In the genomic region with DNA sequence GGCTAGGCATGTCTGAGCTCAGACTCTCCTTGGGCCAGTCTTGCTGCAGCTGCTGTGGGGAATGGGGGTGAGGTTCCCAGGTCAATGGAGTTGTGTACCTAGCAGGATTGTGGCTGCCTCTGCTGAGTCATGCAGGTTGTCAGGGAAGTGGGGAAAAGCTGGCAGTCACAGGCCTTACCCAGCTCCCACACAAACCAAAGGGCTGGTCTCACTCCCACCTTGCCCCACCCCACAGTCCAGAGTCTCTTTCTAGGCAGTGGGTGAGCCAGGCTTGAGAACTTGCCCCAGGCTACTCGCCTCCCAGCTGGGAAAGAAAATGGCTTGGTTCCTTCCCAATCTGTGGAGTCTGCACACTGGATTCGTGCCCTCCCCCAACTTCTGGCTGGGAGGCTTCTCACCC, we compare ENCODE assay signal across 29 cellular contexts.
DNase-seq lines count a peak whose midpoint lies in the region; ATAC-seq, FAIRE-seq and TF ChIP-seq lines count a peak whose summit lies in the region.
"Had no signal": no experiment of that assay in that cellular context is flagged by ENCODE, and none has a peak within 500 bp of the region (broad histone marks: within the 10 kb centered on the region; RNA-seq: fewer than 3 reads in every experiment).

No MANE protein-coding gene starts in this region.

- H3K4me2 ChIP-seq in astrocyte (ENCODE audit: low read length) = no peak overlapping the region

- peak overlapping the region; percentile 70 for H3K27ac Mint-ChIP-seq in Calu3 (ENCODE audit: unreplicated experiment)
- peak overlapping the region; percentile 9 for H3K27ac Mint-ChIP-seq in astrocyte (ENCODE audit: unreplicated experiment)
- no peak overlapping the region for H3K27ac Mint-ChIP-seq in stimulated activated memory B cell treated with anti-CD40 and anti-IgM and Interleukin-4, amounts not matched to agents 10 μg/mL and 1 μg/mL and 100 μg/mL, for 72 hours
- H3K27ac Mint-ChIP-seq: activated CD4-positive, alpha-beta memory T cell treated with anti-CD3 and anti-CD28 coated beads for 36 hours; HFFc6 had no signal

- H3K4me1 Mint-ChIP-seq in Calu3 (ENCODE audit: low read depth, unreplicated experiment) = no peaks in the 10 kb centered on the region
- no peaks in the 10 kb centered on the region for H3K4me1 Mint-ChIP-seq in astrocyte (ENCODE audit: low read depth, unreplicated experiment)
- peaks cover 9% of the 10 kb centered on the region for H3K4me1 Mint-ChIP-seq in stimulated activated memory B cell treated with anti-CD40 and anti-IgM and Interleukin-4, amounts not matched to agents 10 μg/mL and 1 μg/mL and 100 μg/mL, for 72 hours
- H3K4me1 Mint-ChIP-seq: stimulated activated naive CD8-positive, alpha-beta T cell treated with anti-CD3 and anti-CD28 coated beads, Interleukin-15, amount 100 ng/mL, for 72 hours had no signal

- peak; percentile 14 for DNase-seq in Calu3
- peak; percentile 70 for DNase-seq in HT1080 (ENCODE audit: low read depth)
- DNase-seq in astrocyte (ENCODE audit: low read depth) = no peak
- DNase-seq in kidney tubule cell (ENCODE audit: low spot score) = peak; percentile 68
- DNase-seq in Right ventricle myocardium inferior (ENCODE audit: missing footprints) = no peak
- no peak for DNase-seq in iPS-NIHi11 (ENCODE audit: low spot score)
- DNase-seq: activated CD4-positive, alpha-beta memory T cell treated with anti-CD3 and anti-CD28 coated beads for 36 hours; activated CD4-positive, CD25-positive, alpha-beta regulatory T cell treated with anti-CD3 and anti-CD28 coated beads, Interleukin-2, amount 50 U/mL, for 72 hours; activated CD8-positive, alpha-beta memory T cell treated with anti-CD3 and anti-CD28 coated beads, Interleukin-2, amount 50 U/mL, for 48 hours; activated naive CD4-positive, alpha-beta T cell treated with anti-CD3 and anti-CD28 coated beads, Interleukin-2, amount 50 U/mL, for 16 hours; amniotic stem cell; CD4-positive, CD25-positive, alpha-beta regulatory T cell; GDM1; HFFc6; hypothalamus; IMR-90; left ventricle myocardium inferior; NCI-H1092; NCI-H187; stimulated activated naive CD8-positive, alpha-beta T cell treated with anti-CD3 and anti-CD28 coated beads, Interleukin-15, amount 100 ng/mL, for 72 hours; T-helper 2 cell; thyroid gland had no signal

- H4K20me1 ChIP-seq in astrocyte (ENCODE audit: insufficient read depth, low read length) = no peaks in the 10 kb centered on the region

- CTCF ChIA-PET in Calu3 (lab: Charles Lee) = interaction anchor here (1.1 kb wide), 1 partner anchor 40 kb away, joined by 3 read pairs; no protein-coding TSS in a partner anchor

- H3K79me2 ChIP-seq in astrocyte (ENCODE audit: insufficient read depth, low read length) = no peaks in the 10 kb centered on the region

- H3K27ac ChIP-seq in astrocyte (ENCODE audit: low read depth, low read length) = no peak overlapping the region
- H3K27ac ChIP-seq: gastroesophageal sphincter, left ventricle myocardium inferior, prostate gland, thyroid gland, vagina had no signal

- FAIRE-seq in astrocyte (lab: Jason Lieb, UNC) = no peak
- FAIRE-seq: colon had no signal

- H3K4me1 ChIP-seq in astrocyte (ENCODE audit: insufficient read depth, low read length) = no peaks in the 10 kb centered on the region
- H3K4me1 ChIP-seq: gastroesophageal sphincter, left ventricle myocardium inferior, prostate gland, thyroid gland, vagina had no signal

- TF ChIP-seq CTCF in Calu3 (IDR thresholded peaks at IDR 0.05; ENCODE audit: unreplicated experiment) (no peak), astrocyte (IDR thresholded peaks at IDR 0.05; ENCODE audit: insufficient read depth, low read depth, low read length) (no peak)

- ATAC-seq in stimulated activated memory B cell treated with anti-CD40 and anti-IgM and Interleukin-4, amounts not matched to agents 10 μg/mL and 1 μg/mL and 100 μg/mL, for 72 hours = no peak
- ATAC-seq in Right ventricle myocardium inferior = no peak
- ATAC-seq in GM18519 (IDR thresholded peaks at IDR 0.05; ENCODE audit: low FRiP score, unreplicated experiment) = no peak
- ATAC-seq: gastroesophageal sphincter; SK-N-SH treated with all-trans-retinoic acid at 6 μM for 48 hours; stimulated activated naive CD8-positive, alpha-beta T cell treated with anti-CD3 and anti-CD28 coated beads, Interleukin-15, amount 100 ng/mL, for 72 hours had no signal

- no peak overlapping the region for H2AFZ ChIP-seq in astrocyte (ENCODE audit: low read depth, low read length)

- H3K4me3 Mint-ChIP-seq in Calu3 (ENCODE audit: low read depth, unreplicated experiment) (no peak overlapping the region), astrocyte (ENCODE audit: unreplicated experiment) (no peak overlapping the region)
- no peak overlapping the region for H3K4me3 Mint-ChIP-seq in stimulated activated memory B cell treated with anti-CD40 and anti-IgM and Interleukin-4, amounts not matched to agents 10 μg/mL and 1 μg/mL and 100 μg/mL, for 72 hours
- H3K4me3 Mint-ChIP-seq: activated CD4-positive, alpha-beta memory T cell treated with anti-CD3 and anti-CD28 coated beads for 36 hours; CD4-positive, CD25-positive, alpha-beta regulatory T cell; HFFc6; stimulated activated naive CD8-positive, alpha-beta T cell treated with anti-CD3 and anti-CD28 coated beads, Interleukin-15, amount 100 ng/mL, for 72 hours had no signal

- H3K9me3 Mint-ChIP-seq in Calu3 (ENCODE audit: low read depth, unreplicated experiment) (peaks cover 5% of the 10 kb centered on the region), astrocyte (ENCODE audit: unreplicated experiment) (peaks cover 6% of the 10 kb centered on the region)
- peaks cover 12% of the 10 kb centered on the region for H3K9me3 Mint-ChIP-seq in stimulated activated memory B cell treated with anti-CD40 and anti-IgM and Interleukin-4, amounts not matched to agents 10 μg/mL and 1 μg/mL and 100 μg/mL, for 72 hours

- no peaks in the 10 kb centered on the region for H3K27me3 ChIP-seq in astrocyte (ENCODE audit: insufficient read depth, low read length)
- H3K27me3 ChIP-seq: gastroesophageal sphincter, thyroid gland, vagina had no signal

- BruUV-seq in Calu3 (replicated peaks; lab: Mats Ljungman, UMichigan) = no TSS peak

- H3K36me3 Mint-ChIP-seq in Calu3 (ENCODE audit: insufficient read depth, unreplicated experiment) = no peaks in the 10 kb centered on the region
- H3K36me3 Mint-ChIP-seq in astrocyte (ENCODE audit: low read depth, unreplicated experiment) = no peaks in the 10 kb centered on the region
- peaks cover 5% of the 10 kb centered on the region for H3K36me3 Mint-ChIP-seq in stimulated activated memory B cell treated with anti-CD40 and anti-IgM and Interleukin-4, amounts not matched to agents 10 μg/mL and 1 μg/mL and 100 μg/mL, for 72 hours
- H3K36me3 Mint-ChIP-seq: activated CD4-positive, alpha-beta memory T cell treated with anti-CD3 and anti-CD28 coated beads for 36 hours; CD4-positive, CD25-positive, alpha-beta regulatory T cell had no signal

- H3K27me3 Mint-ChIP-seq in Calu3 (ENCODE audit: unreplicated experiment) (no peaks in the 10 kb centered on the region), astrocyte (ENCODE audit: low read depth, unreplicated experiment) (no peaks in the 10 kb centered on the region)
- H3K27me3 Mint-ChIP-seq in stimulated activated memory B cell treated with anti-CD40 and anti-IgM and Interleukin-4, amounts not matched to agents 10 μg/mL and 1 μg/mL and 100 μg/mL, for 72 hours = peaks cover 35% of the 10 kb centered on the region

- intact Hi-C loops in Calu3 (cut with micrococcal nuclease; ENCODE audit: unreplicated experiment) = no loop called here
- intact Hi-C loops in Right ventricle myocardium inferior (cut with DNase I) = no loop called here

- peaks cover 5% of the 10 kb centered on the region for H3K9me3 ChIP-seq in astrocyte (ENCODE audit: insufficient read depth, low read depth, low read length)
- H3K9me3 ChIP-seq: prostate gland, thyroid gland, vagina had no signal

- no peak overlapping the region for H3K4me3 ChIP-seq in astrocyte (ENCODE audit: insufficient read depth, low read depth, low read length)
- H3K4me3 ChIP-seq: gastroesophageal sphincter, left ventricle myocardium inferior, prostate gland, thyroid gland, vagina had no signal

- H3K9ac ChIP-seq in astrocyte (ENCODE audit: low read length) = no peak overlapping the region

- H3K36me3 ChIP-seq in astrocyte (ENCODE audit: insufficient read depth, low read length) = no peaks in the 10 kb centered on the region
- H3K36me3 ChIP-seq: gastroesophageal sphincter, left ventricle myocardium inferior, prostate gland, thyroid gland, vagina had no signal

Comparison
In these comparisons a context has a peak if more than half of its experiments do, and no peak if none do; other contexts are left out.
1. DNase-seq: peak in Calu3 (single experiment), HT1080 (single experiment) and kidney tubule cell (single experiment); none in astrocyte (single experiment), Right ventricle myocardium inferior (single experiment) and iPS-NIHi11 (single experiment).